Comparison of ENCODE assay signal across 27 cellular contexts in genomic region chr6:36643967-36644366, GRCh38. TPM values are rescaled to one million over a fixed set of nuclear protein-coding genes. Genes with fewer than 3 reads are reported as not detected.
DNase-seq lines count a peak whose midpoint lies in the region; ATAC-seq and TF ChIP-seq lines count a peak whose summit lies in the region.
"Had no signal": no experiment of that assay in that cellular context is flagged by ENCODE, and none has a peak within 500 bp of the region (broad histone marks: within the 10 kb centered on the region; RNA-seq: fewer than 3 reads in every experiment).

No MANE protein-coding gene starts in this region.

- H3K27me3 ChIP-seq in heart left ventricle (no peaks in the 10 kb centered on the region), left lung (no peaks in the 10 kb centered on the region)
- H3K27me3 ChIP-seq: cardiac muscle cell, dorsolateral prefrontal cortex, heart right ventricle, MG63 had no signal

- H3K4me3 Mint-ChIP-seq in stimulated activated memory B cell treated with anti-CD40 and anti-IgM and Interleukin-4, amounts not matched to agents 10 μg/mL and 1 μg/mL and 100 μg/mL, for 72 hours = no peak overlapping the region
- H3K4me3 Mint-ChIP-seq: activated naive CD4-positive, alpha-beta T cell treated with anti-CD3 and anti-CD28 coated beads for 36 hours; activated T-cell treated with anti-CD3 and anti-CD28 coated beads, Interleukin-2, amount 50 U/mL, for 4 hours; B cell; neural crest cell; stimulated activated effector memory CD8-positive, alpha-beta T cell treated with anti-CD3 and anti-CD28 coated beads, Interleukin-12 subunit alpha, Interleukin-12 subunit beta, amount 100 ng/mL, for 72 hours had no signal

- H3K9me3 Mint-ChIP-seq in stimulated activated memory B cell treated with anti-CD40 and anti-IgM and Interleukin-4, amounts not matched to agents 10 μg/mL and 1 μg/mL and 100 μg/mL, for 72 hours = no peaks in the 10 kb centered on the region
- H3K9me3 Mint-ChIP-seq: activated naive CD4-positive, alpha-beta T cell treated with anti-CD3 and anti-CD28 coated beads for 36 hours; activated T-cell treated with anti-CD3 and anti-CD28 coated beads, Interleukin-2, amount 50 U/mL, for 4 hours; neural crest cell; stimulated activated effector memory CD8-positive, alpha-beta T cell treated with anti-CD3 and anti-CD28 coated beads, Interleukin-12 subunit alpha, Interleukin-12 subunit beta, amount 100 ng/mL, for 72 hours had no signal

- H3K9me3 ChIP-seq in heart left ventricle = no peaks in the 10 kb centered on the region
- no peaks in the 10 kb centered on the region for H3K9me3 ChIP-seq in left lung
- H3K9me3 ChIP-seq: heart right ventricle, MG63, thoracic aorta had no signal

- H3K27me3 Mint-ChIP-seq in stimulated activated memory B cell treated with anti-CD40 and anti-IgM and Interleukin-4, amounts not matched to agents 10 μg/mL and 1 μg/mL and 100 μg/mL, for 72 hours = no peaks in the 10 kb centered on the region
- H3K27me3 Mint-ChIP-seq: B cell had no signal

- H3K36me3 Mint-ChIP-seq in stimulated activated memory B cell treated with anti-CD40 and anti-IgM and Interleukin-4, amounts not matched to agents 10 μg/mL and 1 μg/mL and 100 μg/mL, for 72 hours = no peaks in the 10 kb centered on the region
- H3K36me3 Mint-ChIP-seq: stimulated activated effector memory CD8-positive, alpha-beta T cell treated with anti-CD3 and anti-CD28 coated beads, Interleukin-12 subunit alpha, Interleukin-12 subunit beta, amount 100 ng/mL, for 72 hours had no signal

- 84 to 93% (median 91%) methylated on average over 4 of the region's 4 CpGs for WGBS in heart left ventricle, 4 donors

- H3K4me3 ChIP-seq in heart left ventricle (no peak overlapping the region), left lung (no peak overlapping the region)
- H3K4me3 ChIP-seq: cardiac muscle cell, dorsolateral prefrontal cortex, heart right ventricle, MG63, thoracic aorta had no signal

- ATAC-seq in Right ventricle myocardium superior (ENCODE audit: poor library complexity) (peak; percentile 45), heart left ventricle (no peak), left lung (peak; percentile 50), GM21737 (IDR thresholded peaks at IDR 0.05; ENCODE audit: unreplicated experiment) (no peak)
- no peak for ATAC-seq in stimulated activated memory B cell treated with anti-CD40 and anti-IgM and Interleukin-4, amounts not matched to agents 10 μg/mL and 1 μg/mL and 100 μg/mL, for 72 hours
- ATAC-seq: activated T-cell treated with anti-CD3 and anti-CD28 coated beads, Interleukin-2, amount 50 U/mL, for 4 hours; stimulated activated effector memory CD8-positive, alpha-beta T cell treated with anti-CD3 and anti-CD28 coated beads, Interleukin-12 subunit alpha, Interleukin-12 subunit beta, amount 100 ng/mL, for 72 hours had no signal

- no peaks in the 10 kb centered on the region for H3K36me3 ChIP-seq in heart left ventricle
- H3K36me3 ChIP-seq in left lung = no peaks in the 10 kb centered on the region
- H3K36me3 ChIP-seq: cardiac muscle cell, heart right ventricle, MG63, thoracic aorta had no signal

- intact Hi-C loops in Right ventricle myocardium superior (cut with DNase I) (no loop called here), heart left ventricle (cut with DNase I) (no loop called here), left lung (cut with DNase I) (no loop called here)

- no peak overlapping the region for H3K27ac Mint-ChIP-seq in stimulated activated memory B cell treated with anti-CD40 and anti-IgM and Interleukin-4, amounts not matched to agents 10 μg/mL and 1 μg/mL and 100 μg/mL, for 72 hours
- H3K27ac Mint-ChIP-seq: activated naive CD4-positive, alpha-beta T cell treated with anti-CD3 and anti-CD28 coated beads for 36 hours; B cell; stimulated activated effector memory CD8-positive, alpha-beta T cell treated with anti-CD3 and anti-CD28 coated beads, Interleukin-12 subunit alpha, Interleukin-12 subunit beta, amount 100 ng/mL, for 72 hours had no signal

- DNase-seq in Right ventricle myocardium superior (no peak), heart left ventricle (no peak), SKM-1 (lab: John Stamatoyannopoulos, UW; ENCODE audit: unreplicated experiment) (peak; percentile 14), left lung (no peak), SIG-M5 treated with dmso at 0.1 percent for 504 hours (lab: John Stamatoyannopoulos, UW; ENCODE audit: unreplicated experiment) (no peak)
- no peak for DNase-seq in activated CD4-positive, CD25-positive, alpha-beta regulatory T cell treated with anti-CD3 and anti-CD28 coated beads, Interleukin-2, amount 50 U/mL, for 72 hours
- DNase-seq: activated CD4-positive, alpha-beta T cell treated with anti-CD3 and anti-CD28 coated beads for 4 hours; activated naive CD4-positive, alpha-beta T cell treated with anti-CD3 and anti-CD28 coated beads for 36 hours; activated T-cell treated with anti-CD3 and anti-CD28 coated beads, Interleukin-2, amount 50 U/mL, for 4 hours; amygdala; Calu3; dorsolateral prefrontal cortex; heart right ventricle; NCI-H1694 treated with DMSO at 0.1 percent for 48 hours; NCI-H2171 treated with DMSO at 0.1 percent for 48 hours; NCI-H526; SHP77 treated with DMSO at 0.1 percent for 48 hours had no signal

- TF ChIP-seq CTCF in heart left ventricle (IDR thresholded peaks at IDR 0.05) (no peak), left lung (IDR thresholded peaks at IDR 0.05) (no peak)

- H3K4me1 Mint-ChIP-seq in stimulated activated memory B cell treated with anti-CD40 and anti-IgM and Interleukin-4, amounts not matched to agents 10 μg/mL and 1 μg/mL and 100 μg/mL, for 72 hours = no peaks in the 10 kb centered on the region
- H3K4me1 Mint-ChIP-seq: B cell; stimulated activated effector memory CD8-positive, alpha-beta T cell treated with anti-CD3 and anti-CD28 coated beads, Interleukin-12 subunit alpha, Interleukin-12 subunit beta, amount 100 ng/mL, for 72 hours had no signal

- TF ChIP-seq POLR2A in heart left ventricle (IDR thresholded peaks at IDR 0.05) = no peak

- peaks cover 0 to 28% (median 8%) of the 10 kb centered on the region in 12 donors for H3K4me1 ChIP-seq in heart left ventricle
- H3K4me1 ChIP-seq in left lung = peaks cover 0 to 19% of the 10 kb centered on the region in 2 donors

- H3K27ac ChIP-seq in heart left ventricle (no peak overlapping the region), left lung (no peak overlapping the region)
- H3K27ac ChIP-seq: cardiac muscle cell had no signal

RNA-seq across cellular contexts. Expression of gene CDKN1A, which starts 34.5 kb away (rescaled TPM):
- 54.5 TPM for total RNA-seq in Right ventricle myocardium superior
- total RNA-seq in heart left ventricle = 100 to 1,000 TPM in 4 of 9 donors, 10 to 100 TPM in 5; 27.5 to 164 (median 99.8) TPM
- 100 to 1,000 TPM in 1 of 2 donors, 10 to 100 TPM in 1; 36.2 to 658 TPM for polyA plus RNA-seq in heart left ventricle
- total RNA-seq in left lung = 100 to 1,000 TPM in 1 of 2 donors, 10 to 100 TPM in 1; 66.9 to 240 TPM

RNA-seq across cellular contexts. Expression of gene SRSF3, which starts 49.8 kb away (rescaled TPM):
- total RNA-seq in Right ventricle myocardium superior = 122 TPM
- 100 to 1,000 TPM in 6 of 9 donors, 10 to 100 TPM in 3; 43.2 to 162 (median 111) TPM for total RNA-seq in heart left ventricle
- 100 to 1,000 TPM in 1 of 2 donors, 10 to 100 TPM in 1; 69.1 to 215 TPM for polyA plus RNA-seq in heart left ventricle
- total RNA-seq in left lung = 100 to 1,000 TPM; 173 to 253 TPM

RNA-seq across cellular contexts. Expression of gene RAB44, which starts 53.7 kb away (rescaled TPM):
- total RNA-seq in Right ventricle myocardium superior = not detected
- under 1 TPM in 5 of 9 donors, not detected in 4; 0.06 to 0.32 (median 0.09) TPM for total RNA-seq in heart left ventricle
- under 1 TPM in 1 of 2 donors, not detected in 1; 0.04 TPM for polyA plus RNA-seq in heart left ventricle
- under 1 TPM; 0.26 to 0.37 TPM for total RNA-seq in left lung
- total RNA-seq: activated CD8-positive, alpha-beta memory T cell treated with anti-CD3 and anti-CD28 coated beads for 36 hours; Calu3; cardiac muscle cell; H1; neural crest cell had no signal
- polyA plus RNA-seq: cardiac muscle cell had no signal

Comparison
In these comparisons a context has a peak if more than half of its experiments do, and no peak if none do; other contexts are left out.
1. ATAC-seq: peak in Right ventricle myocardium superior (single experiment) and left lung (single experiment); none in heart left ventricle (0 of 4), GM21737 (single experiment) and stimulated activated memory B cell treated with anti-CD40 and anti-IgM and Interleukin-4, amounts not matched to agents 10 μg/mL and 1 μg/mL and 100 μg/mL, for 72 hours (single experiment).